8 cellular contexts compared by ENCODE assay signal in genomic region chr15:96329403-96329981, GRCh38. TPM values are rescaled to one million over a fixed set of nuclear protein-coding genes. Genes with fewer than 3 reads are reported as not detected.
DNase-seq lines count a peak whose midpoint lies in the region; ATAC-seq and TF ChIP-seq lines count a peak whose summit lies in the region.

No MANE protein-coding gene starts in this region.

- H4K20me1 ChIP-seq in hepatocyte (ENCODE audit: insufficient read depth, poor library complexity, severe bottlenecking), result peaks cover 25% of the 10 kb centered on the region

- DNase-seq in hepatocyte (ENCODE audit: low spot score), result no peak
- no peak for DNase-seq in NCI-H1092 (lab: John Stamatoyannopoulos, UW)
- DNase-seq in NCI-H2029 treated with DMSO at 0.1 percent for 48 hours (lab: John Stamatoyannopoulos, UW), result no peak
- DNase-seq in ureter (ENCODE audit: low spot score), result no peak

- no peaks in the 10 kb centered on the region for H3K36me3 ChIP-seq in hepatocyte (replicated peaks; ENCODE audit: insufficient read depth, low read depth)
- peaks cover 22% of the 10 kb centered on the region for H3K36me3 ChIP-seq in skeletal muscle satellite cell (ENCODE audit: insufficient read depth, low read length)

- H3K9me3 ChIP-seq in hepatocyte (ENCODE audit: low read depth) (no peaks in the 10 kb centered on the region), skeletal muscle satellite cell (replicated peaks; ENCODE audit: low read length) (no peaks in the 10 kb centered on the region)

- peak overlapping the region; percentile 84 for H3K4me2 ChIP-seq in hepatocyte
- H3K4me2 ChIP-seq in skeletal muscle satellite cell (ENCODE audit: low read length), result peak overlapping the region; percentile 83

- H3K27me3 ChIP-seq in hepatocyte, result no peaks in the 10 kb centered on the region
- H3K27me3 ChIP-seq in skeletal muscle satellite cell (ENCODE audit: control insufficient read depth, insufficient read depth, low read length), result no peaks in the 10 kb centered on the region

- peak overlapping the region; percentile 80 for H3K9ac ChIP-seq in skeletal muscle satellite cell (ENCODE audit: low read depth, low read length)

- 39% methylated on average over 8 of the region's 8 CpGs for WGBS in hepatocyte (ENCODE audit: low lambda C conversion rate, missing lambda C conversion rate)

- peak overlapping the region; percentile 45 for H2AFZ ChIP-seq in hepatocyte

- H3K9me2 ChIP-seq in hepatocyte (replicated peaks; ENCODE audit: insufficient read depth), result no peaks in the 10 kb centered on the region

- H3K4me1 ChIP-seq in hepatocyte (ENCODE audit: insufficient read depth) (peaks cover 20% of the 10 kb centered on the region), skeletal muscle satellite cell (ENCODE audit: control insufficient read depth, insufficient read depth, low read length) (peaks cover 38% of the 10 kb centered on the region)

- peak overlapping the region; percentile 100 for H3K27ac ChIP-seq in VCaP
- H3K27ac ChIP-seq in hepatocyte, result peak overlapping the region; percentile 83

- H3K79me2 ChIP-seq in hepatocyte, result peaks cover 76% of the 10 kb centered on the region

- peak; percentile 12 for ATAC-seq in GM18868 (IDR thresholded peaks at IDR 0.05; ENCODE audit: unreplicated experiment)
- no peak for ATAC-seq in HG02642 (IDR thresholded peaks at IDR 0.05; ENCODE audit: poor library complexity, unreplicated experiment)

- peak overlapping the region; percentile 35 for H3K4me3 ChIP-seq in hepatocyte
- H3K4me3 ChIP-seq in skeletal muscle satellite cell (ENCODE audit: low read length), result peak overlapping the region; percentile 73

- TF ChIP-seq CTCF in VCaP (conservative IDR thresholded peaks at IDR 0.05) (no peak), hepatocyte (IDR thresholded peaks at IDR 0.05; ENCODE audit: poor library complexity) (no peak)

RNA-seq across cellular contexts. Expression of gene NR2F2, which starts 1.0 kb away (rescaled TPM):
- total RNA-seq in hepatocyte, result 16.5 and 23.0 TPM in 2 replicates
- polyA plus RNA-seq in hepatocyte, result 27.9 and 28.3 TPM in 2 replicates
- 9.9 and 10.0 TPM in 2 replicates for total RNA-seq in skeletal muscle satellite cell (2012; rRNA removed)
- 90.8 TPM for total RNA-seq in ureter
